ENCODE assay signal across 30 cellular contexts in genomic region chr3:128427175-128427857, GRCh38. TPM values are rescaled to one million over a fixed set of nuclear protein-coding genes. Genes with fewer than 3 reads are reported as not detected.
DNase-seq lines count a peak whose midpoint lies in the region; ATAC-seq and TF ChIP-seq lines count a peak whose summit lies in the region.
"Had no signal": no experiment of that assay in that cellular context is flagged by ENCODE, and none has a peak within 500 bp of the region (broad histone marks: within the 10 kb centered on the region; RNA-seq: fewer than 3 reads in every experiment).

No MANE protein-coding gene starts in this region.

- peak overlapping the region; percentile 77 for H4K91ac ChIP-seq in mesenchymal stem cell (ENCODE audit: low read length)

- peak overlapping the region; percentile 42 for H3K4me3 Mint-ChIP-seq in activated naive CD8-positive, alpha-beta T cell
- no peak overlapping the region for H3K4me3 Mint-ChIP-seq in activated naive CD8-positive, alpha-beta T cell treated with anti-CD3 and anti-CD28 coated beads for 36 hours
- H3K4me3 Mint-ChIP-seq: activated T-cell treated with anti-CD3 and anti-CD28 coated beads, Interleukin-2, amount 50 U/mL, for 24 hours had no signal

- no peak for DNase-seq in activated naive CD8-positive, alpha-beta T cell treated with anti-CD3 and anti-CD28 coated beads for 36 hours
- no peak for DNase-seq in Panc1 (ENCODE audit: low read depth, low spot score)
- DNase-seq in mesenchymal stem cell = no peak
- no peak for DNase-seq in stimulated activated naive CD4-positive, alpha-beta T cell (lab: John Stamatoyannopoulos, UW)
- DNase-seq in activated T-cell treated with anti-CD3 and anti-CD28 coated beads for 4 hours = no peak
- DNase-seq: ACHN; activated CD4-positive, alpha-beta T cell treated with anti-CD3 and anti-CD28 coated beads for 4 hours; activated gamma-delta T cell treated with Interleukin-2 at 50 U/mL for 16 hours; activated T-cell treated with anti-CD3 and anti-CD28 coated beads, Interleukin-2, amount 50 U/mL, for 24 hours; central memory CD4-positive, alpha-beta T cell; DMS79 treated with DMSO at 0.1 percent for 48 hours; foreskin keratinocyte; GF-D8; MM.1S; NCI-H2081; stimulated activated naive CD8-positive, alpha-beta T cell treated with anti-CD3 and anti-CD28 coated beads, Interleukin-15, amount 100 ng/mL, for 72 hours had no signal

- H3K4me3 ChIP-seq in Panc1 (ENCODE audit: low read depth in 2 of 2, low read length in 2 of 2) (no peak overlapping the region), mesenchymal stem cell (ENCODE audit: insufficient read depth in 1 of 2, low read depth in 1 of 2, low read length in 2 of 2) (no peak overlapping the region)
- H3K4me3 ChIP-seq: lung, SJSA1 had no signal

- H3K27ac ChIP-seq in Panc1 (ENCODE audit: low read length) (peak overlapping the region; percentile 13; the same call in 1 of the 2 replicates), mesenchymal stem cell (ENCODE audit: low read length, poor library complexity, severe bottlenecking) (no peak overlapping the region)
- H3K27ac ChIP-seq: esophagus muscularis mucosa, foreskin keratinocyte, KMS-11, SJSA1 had no signal

- peaks cover 8% of the 10 kb centered on the region for H3K4me1 Mint-ChIP-seq in activated naive CD8-positive, alpha-beta T cell (ENCODE audit: low read depth)
- H3K4me1 Mint-ChIP-seq in activated naive CD8-positive, alpha-beta T cell treated with anti-CD3 and anti-CD28 coated beads for 36 hours = peaks cover 5% of the 10 kb centered on the region

- no peak overlapping the region for H2BK120ac ChIP-seq in mesenchymal stem cell (ENCODE audit: low read depth, low read length)

- H2AK5ac ChIP-seq in mesenchymal stem cell (ENCODE audit: low read length, severe bottlenecking) = no peak overlapping the region

- H2BK5ac ChIP-seq in mesenchymal stem cell (ENCODE audit: low read depth, low read length, poor library complexity, severe bottlenecking) = no peak overlapping the region

- H3K36me3 ChIP-seq in Panc1 (ENCODE audit: control insufficient read depth, insufficient read depth, low read length) (no peaks in the 10 kb centered on the region), mesenchymal stem cell (ENCODE audit: control insufficient read depth in 1 of 2, insufficient read depth in 2 of 2, low read depth in 1 of 2, low read length in 2 of 2) (no peaks in the 10 kb centered on the region)
- H3K36me3 ChIP-seq: esophagus muscularis mucosa, SJSA1 had no signal

- POLR2A ChIA-PET in Panc1 (lab: Charles Lee) = no interaction called here

- H3K4me2 ChIP-seq in mesenchymal stem cell (ENCODE audit: low read length, poor library complexity, severe bottlenecking) = no peak overlapping the region

- H3K9me3 ChIP-seq in Panc1 (ENCODE audit: control insufficient read depth, insufficient read depth, low read depth, low read length) = no peaks in the 10 kb centered on the region
- H3K9me3 ChIP-seq in mesenchymal stem cell (ENCODE audit: control insufficient read depth, low read length) = no peaks in the 10 kb centered on the region
- H3K9me3 ChIP-seq: esophagus muscularis mucosa, SJSA1 had no signal

- H4K8ac ChIP-seq in mesenchymal stem cell (ENCODE audit: low read length) = no peak overlapping the region

- H2AFZ ChIP-seq in mesenchymal stem cell (ENCODE audit: low read depth, low read length) = no peak overlapping the region

- no peak overlapping the region for H2BK15ac ChIP-seq in mesenchymal stem cell (ENCODE audit: low read depth, poor library complexity, severe bottlenecking)

- ATAC-seq in Panc1 (no peak), GM18520 (IDR thresholded peaks at IDR 0.05; ENCODE audit: unreplicated experiment) (no peak)

- intact Hi-C loops in Panc1 (cut with micrococcal nuclease; ENCODE audit: unreplicated experiment) = loop anchor here (2.0 kb wide), 2 partner anchors 75 to 157 kb away; no protein-coding TSS in a partner anchor

- no peak overlapping the region for H2BK12ac ChIP-seq in mesenchymal stem cell (ENCODE audit: low read length in 2 of 2)

- H3K14ac ChIP-seq in mesenchymal stem cell (ENCODE audit: low read length in 2 of 2) = no peak overlapping the region

- H3K27me3 Mint-ChIP-seq in activated naive CD8-positive, alpha-beta T cell = peaks cover 16% of the 10 kb centered on the region
- peaks cover 40% of the 10 kb centered on the region for H3K27me3 Mint-ChIP-seq in activated naive CD8-positive, alpha-beta T cell treated with anti-CD3 and anti-CD28 coated beads for 36 hours

- no peak overlapping the region for H3K4ac ChIP-seq in mesenchymal stem cell (ENCODE audit: low read depth in 1 of 2, low read length in 2 of 2)

- peaks cover 28% of the 10 kb centered on the region for H3K4me1 ChIP-seq in Panc1 (ENCODE audit: control insufficient read depth, insufficient read depth, low read length)
- H3K4me1 ChIP-seq in mesenchymal stem cell (ENCODE audit: control insufficient read depth, insufficient read depth, low read depth, low read length) = peaks cover 14% of the 10 kb centered on the region
- H3K4me1 ChIP-seq: foreskin keratinocyte had no signal

- BruUV-seq in Panc1 (replicated peaks; lab: Mats Ljungman, UMichigan) = no TSS peak

- no peak overlapping the region for H3K23ac ChIP-seq in mesenchymal stem cell (ENCODE audit: low read length in 2 of 2)

- H3K36me3 Mint-ChIP-seq in activated naive CD8-positive, alpha-beta T cell = peaks cover 3% of the 10 kb centered on the region
- H3K36me3 Mint-ChIP-seq in activated naive CD8-positive, alpha-beta T cell treated with anti-CD3 and anti-CD28 coated beads for 36 hours = no peaks in the 10 kb centered on the region

- H3K9me3 Mint-ChIP-seq in activated naive CD8-positive, alpha-beta T cell (ENCODE audit: low read depth) = no peaks in the 10 kb centered on the region
- H3K9me3 Mint-ChIP-seq in activated naive CD8-positive, alpha-beta T cell treated with anti-CD3 and anti-CD28 coated beads for 36 hours = no peaks in the 10 kb centered on the region
- H3K9me3 Mint-ChIP-seq: activated T-cell treated with anti-CD3 and anti-CD28 coated beads, Interleukin-2, amount 50 U/mL, for 24 hours; dendritic cell treated with granulocyte-macrophage colony-stimulating factor and Interleukin-4, amounts not matched to agents 40 ng/mL and 50 ng/mL, for 4 days; stimulated activated naive CD8-positive, alpha-beta T cell treated with anti-CD3 and anti-CD28 coated beads, Interleukin-15, amount 100 ng/mL, for 72 hours had no signal

- H3K18ac ChIP-seq in mesenchymal stem cell (ENCODE audit: low read depth in 1 of 2, low read length in 2 of 2) = no peak overlapping the region

- no peak overlapping the region for H3K27ac Mint-ChIP-seq in activated naive CD8-positive, alpha-beta T cell
- no peak overlapping the region for H3K27ac Mint-ChIP-seq in activated naive CD8-positive, alpha-beta T cell treated with anti-CD3 and anti-CD28 coated beads for 36 hours
- H3K27ac Mint-ChIP-seq: activated T-cell treated with anti-CD3 and anti-CD28 coated beads, Interleukin-2, amount 50 U/mL, for 24 hours; dendritic cell treated with granulocyte-macrophage colony-stimulating factor and Interleukin-4, amounts not matched to agents 40 ng/mL and 50 ng/mL, for 4 days had no signal

- TF ChIP-seq CTCF in Panc1 (IDR thresholded peaks at IDR 0.05) = no peak

- no peak overlapping the region for H3K9ac ChIP-seq in mesenchymal stem cell (ENCODE audit: low read length)
- H3K9ac ChIP-seq: KMS-11 had no signal

- no peaks in the 10 kb centered on the region for H3K79me1 ChIP-seq in mesenchymal stem cell (replicated peaks; ENCODE audit: low read length, poor library complexity, severe bottlenecking)

- H3K27me3 ChIP-seq in Panc1 (ENCODE audit: control insufficient read depth, insufficient read depth, low read length) = no peaks in the 10 kb centered on the region
- H3K27me3 ChIP-seq in mesenchymal stem cell (ENCODE audit: control insufficient read depth in 1 of 2, insufficient read depth in 1 of 2, low read length in 2 of 2) = peaks cover 61 to 93% of the 10 kb centered on the region in 2 experiments

- in situ Hi-C loops in Panc1 (cut with HindIII; ENCODE audit: low pct_unique_long_range_greater_than_20kb, low sequenced_read_pairs) = no loop called here

- WGBS in mesenchymal stem cell = 80% methylated on average over 15 of the region's 15 CpGs

- CTCF ChIA-PET in Panc1 (lab: Charles Lee) = interaction anchor here (0.6 to 1.3 kb wide), 5 partner anchors 12 to 121 kb away, joined by 3 to 4 read pairs (median 4); no protein-coding TSS in a partner anchor

RNA-seq across cellular contexts. Expression of gene DNAJB8, which starts 39.4 kb away (rescaled TPM):
- total RNA-seq in activated naive CD8-positive, alpha-beta T cell treated with anti-CD3 and anti-CD28 coated beads for 36 hours = not detected
- total RNA-seq in Panc1 (2021; ENCODE audit: unreplicated experiment) = not detected
- polyA plus RNA-seq in Panc1 (2012; ENCODE audit: insufficient read length) = not detected
- polyA plus RNA-seq in mesenchymal stem cell (2013, experiment 1 of 2) = not detected
- polyA plus RNA-seq in mesenchymal stem cell (2013, experiment 2 of 2) = not detected
- total RNA-seq: activated CD8-positive, alpha-beta memory T cell treated with anti-CD3 and anti-CD28 coated beads for 36 hours; esophagus muscularis mucosa; foreskin keratinocyte; lung; renal cortical epithelial cell; RPMI7951; SJSA1; skeletal muscle tissue; T-helper 1 cell treated with Interleukin-12 subunit alpha and Interleukin-12 subunit beta and Interleukin-4 antibody, amounts not matched to agents 30 ng/mL and 1 ng/mL, for 36 hours had no signal
- polyA plus RNA-seq: BJ, foreskin keratinocyte, lung, thymus had no signal
